Comparison of ENCODE assay signal across 12 cellular contexts in genomic region chr12:56146492-56147460, GRCh38. TPM values are rescaled to one million over a fixed set of nuclear protein-coding genes. Genes with fewer than 3 reads are reported as not detected.
DNase-seq lines count a peak whose midpoint lies in the region; ATAC-seq and TF ChIP-seq lines count a peak whose summit lies in the region.
"Had no signal": no experiment of that assay in that cellular context is flagged by ENCODE, and none has a peak within 500 bp of the region (broad histone marks: within the 10 kb centered on the region; RNA-seq: fewer than 3 reads in every experiment).

No MANE protein-coding gene starts in this region.

- WGBS in body of pancreas, 2 donors = 62 to 65% methylated on average over 13 of the region's 13 CpGs
- 77 to 82% methylated on average over 13 of the region's 13 CpGs for WGBS in thyroid gland, 2 donors
- 85% methylated on average over 13 of the region's 13 CpGs for WGBS in SK-N-SH (ENCODE audit: low lambda C conversion rate)

- H3K36me3 ChIP-seq in body of pancreas (replicated peaks in 1 of 2; ENCODE audit: insufficient read depth in 1 of 2, low read depth in 2 of 2) (peaks cover 0 to 25% of the 10 kb centered on the region in 2 donors), thyroid gland (peaks cover 16 to 28% of the 10 kb centered on the region in 2 donors), SK-N-SH (replicated peaks in 1 of 2; ENCODE audit: control insufficient read depth in 1 of 2, insufficient read depth in 2 of 2, low read length in 1 of 2) (peaks cover 3 to 29% of the 10 kb centered on the region in 2 experiments)

- DNase-seq in activated T-cell treated with anti-CD3 and anti-CD28 coated beads, Interleukin-2, amount 50 U/mL, for 24 hours = no peak
- DNase-seq in activated T-cell treated with anti-CD3 and anti-CD28 coated beads, Interleukin-2, amount 50 U/mL, for 4 hours = no peak
- DNase-seq in body of pancreas (peak in 3 of 4 donors; percentile 31 to 38 (median 37)), left lobe of liver (ENCODE audit: low spot score) (no peak), thyroid gland (no peak), SK-N-SH (no peak), T-helper 1 cell (no peak)
- DNase-seq in natural killer cell treated with Interleukin-12 subunit alpha and Interleukin-12 subunit beta and Interleukin-15 and Interleukin-18, amount 100 ng/mL, for 72 hours (ENCODE audit: low spot score) = no peak
- DNase-seq: activated T-cell treated with anti-CD3 and anti-CD28 coated beads, Interleukin-2, amount 50 U/mL, for 48 hours; naive B cell; RPMI8226; stimulated activated CD4-positive, alpha-beta T cell treated with anti-CD3 and anti-CD28 coated beads, Interleukin-12 subunit alpha, Interleukin-12 subunit beta, amount 100 ng/mL, for 4 hours had no signal

- peak overlapping the region; percentile 6 for H3K27ac Mint-ChIP-seq in activated T-cell treated with anti-CD3 and anti-CD28 coated beads, Interleukin-2, amount 50 U/mL, for 24 hours
- no peak overlapping the region for H3K27ac Mint-ChIP-seq in natural killer cell treated with Interleukin-12 subunit alpha and Interleukin-12 subunit beta and Interleukin-15 and Interleukin-18, amount 100 ng/mL, for 72 hours

- no peaks in the 10 kb centered on the region for H3K9me3 ChIP-seq in body of pancreas
- H3K9me3 ChIP-seq in thyroid gland = no peaks in the 10 kb centered on the region
- H3K9me3 ChIP-seq in SK-N-SH = no peaks in the 10 kb centered on the region

- CTCF ChIA-PET in SK-N-SH (lab: Yijun Ruan, JAX) = no interaction called here

- H3K4me1 ChIP-seq in body of pancreas (peaks cover 24% of the 10 kb centered on the region), thyroid gland (peaks cover 10 to 24% of the 10 kb centered on the region in 2 donors), SK-N-SH (ENCODE audit: control insufficient read depth in 1 of 2, insufficient read depth in 2 of 2, low read depth in 1 of 2, low read length in 1 of 2) (peaks cover 6 to 9% of the 10 kb centered on the region in 2 experiments; a peak in 3 of 4 replicates)

- H3K27ac ChIP-seq in body of pancreas = peak overlapping the region in 3 of 4 donors; percentile 18 to 60 (median 37)
- H3K27ac ChIP-seq in thyroid gland = peak overlapping the region; percentile 16 to 50 (median 37)
- H3K27ac ChIP-seq in SK-N-SH (ENCODE audit: low read depth in 2 of 2, low read length in 1 of 2) = peak overlapping the region in 1 of 2 experiments; percentile 13; a peak in 1 of 4 replicates

- H3F3A ChIP-seq in SK-N-SH (replicated peaks; ENCODE audit: insufficient read depth) = peaks cover 21% of the 10 kb centered on the region

- no peak for TF ChIP-seq RAD21 in SK-N-SH (IDR thresholded peaks at IDR 0.05; ENCODE audit: low read length)

- no peak overlapping the region for H3K9ac ChIP-seq in SK-N-SH

- H3K27me3 Mint-ChIP-seq in activated T-cell treated with anti-CD3 and anti-CD28 coated beads, Interleukin-2, amount 50 U/mL, for 24 hours = no peaks in the 10 kb centered on the region
- no peaks in the 10 kb centered on the region for H3K27me3 Mint-ChIP-seq in activated T-cell treated with anti-CD3 and anti-CD28 coated beads, Interleukin-2, amount 50 U/mL, for 4 hours (ENCODE audit: low read depth)
- no peaks in the 10 kb centered on the region for H3K27me3 Mint-ChIP-seq in natural killer cell treated with Interleukin-12 subunit alpha and Interleukin-12 subunit beta and Interleukin-15 and Interleukin-18, amount 100 ng/mL, for 72 hours
- H3K27me3 Mint-ChIP-seq: naive B cell had no signal

- no peak overlapping the region for H2AFZ ChIP-seq in SK-N-SH (ENCODE audit: low read depth)

- H3K27me3 ChIP-seq in body of pancreas (no peaks in the 10 kb centered on the region), thyroid gland (no peaks in the 10 kb centered on the region), SK-N-SH (ENCODE audit: insufficient read depth) (no peaks in the 10 kb centered on the region)

- no peak overlapping the region for H3K4me2 ChIP-seq in SK-N-SH

- peaks cover 37% of the 10 kb centered on the region for H3K4me1 Mint-ChIP-seq in activated T-cell treated with anti-CD3 and anti-CD28 coated beads, Interleukin-2, amount 50 U/mL, for 24 hours (ENCODE audit: low read depth)
- H3K4me1 Mint-ChIP-seq in activated T-cell treated with anti-CD3 and anti-CD28 coated beads, Interleukin-2, amount 50 U/mL, for 4 hours (ENCODE audit: low read depth) = peaks cover 36% of the 10 kb centered on the region
- H3K4me1 Mint-ChIP-seq in natural killer cell treated with Interleukin-12 subunit alpha and Interleukin-12 subunit beta and Interleukin-15 and Interleukin-18, amount 100 ng/mL, for 72 hours (ENCODE audit: low read depth in 2 of 2) = peaks cover 18 to 19% of the 10 kb centered on the region in 2 donors

- no peaks in the 10 kb centered on the region for H3K9me2 ChIP-seq in SK-N-SH

- H3K9me3 Mint-ChIP-seq in activated T-cell treated with anti-CD3 and anti-CD28 coated beads, Interleukin-2, amount 50 U/mL, for 24 hours = no peaks in the 10 kb centered on the region
- no peaks in the 10 kb centered on the region for H3K9me3 Mint-ChIP-seq in activated T-cell treated with anti-CD3 and anti-CD28 coated beads, Interleukin-2, amount 50 U/mL, for 4 hours
- no peaks in the 10 kb centered on the region for H3K9me3 Mint-ChIP-seq in natural killer cell treated with Interleukin-12 subunit alpha and Interleukin-12 subunit beta and Interleukin-15 and Interleukin-18, amount 100 ng/mL, for 72 hours
- H3K9me3 Mint-ChIP-seq: naive B cell had no signal

- H4K20me1 ChIP-seq in SK-N-SH (ENCODE audit: insufficient read depth) = no peaks in the 10 kb centered on the region

- no peak overlapping the region for H3K4me3 Mint-ChIP-seq in activated T-cell treated with anti-CD3 and anti-CD28 coated beads, Interleukin-2, amount 50 U/mL, for 24 hours
- H3K4me3 Mint-ChIP-seq in activated T-cell treated with anti-CD3 and anti-CD28 coated beads, Interleukin-2, amount 50 U/mL, for 4 hours = no peak overlapping the region
- no peak overlapping the region for H3K4me3 Mint-ChIP-seq in natural killer cell treated with Interleukin-12 subunit alpha and Interleukin-12 subunit beta and Interleukin-15 and Interleukin-18, amount 100 ng/mL, for 72 hours
- H3K4me3 Mint-ChIP-seq: naive B cell had no signal

- H3K79me2 ChIP-seq in SK-N-SH (ENCODE audit: insufficient read depth) = no peaks in the 10 kb centered on the region

- intact Hi-C loops in body of pancreas (cut with DNase I) (no loop called here), thyroid gland (cut with DNase I) (no loop called here)

- no peak for ATAC-seq in activated T-cell treated with anti-CD3 and anti-CD28 coated beads, Interleukin-2, amount 50 U/mL, for 4 hours
- ATAC-seq in body of pancreas (peak; percentile 25), left lobe of liver (peak; percentile 9)
- ATAC-seq in natural killer cell treated with Interleukin-12 subunit alpha and Interleukin-12 subunit beta and Interleukin-15 and Interleukin-18, amount 100 ng/mL, for 72 hours = no peak

- no peak overlapping the region for H3K4me3 ChIP-seq in body of pancreas
- no peak overlapping the region for H3K4me3 ChIP-seq in thyroid gland (replicated peaks in 1 of 3)
- no peak overlapping the region for H3K4me3 ChIP-seq in SK-N-SH (ENCODE audit: low read depth in 2 of 2, low read length in 1 of 2)

- TF ChIP-seq CTCF in body of pancreas (IDR thresholded peaks at IDR 0.05) (no peak), thyroid gland (IDR thresholded peaks at IDR 0.05) (no peak), SK-N-SH (IDR thresholded peaks at IDR 0.05) (no peak)

- POLR2A ChIA-PET in SK-N-SH (lab: Yijun Ruan, JAX) = interaction anchor here (0.6 to 1.1 kb wide), 3 partner anchors 19 to 26 kb away, joined by 3 to 4 read pairs (median 3); partner anchors contain the start of gene ESYT1

- TF ChIP-seq POLR2A in body of pancreas (IDR thresholded peaks at IDR 0.05) (peak in 1 of 3 donors; percentile 7), thyroid gland (IDR thresholded peaks at IDR 0.05) (no peak)

- TF ChIP-seq EP300 in SK-N-SH (IDR thresholded peaks at IDR 0.05; ENCODE audit: borderline replicate concordance in 1 of 2, low read depth in 1 of 2, low read length in 1 of 2) = no peak

- peaks cover 43% of the 10 kb centered on the region for H3K36me3 Mint-ChIP-seq in activated T-cell treated with anti-CD3 and anti-CD28 coated beads, Interleukin-2, amount 50 U/mL, for 24 hours (ENCODE audit: low read depth)
- peaks cover 26% of the 10 kb centered on the region for H3K36me3 Mint-ChIP-seq in activated T-cell treated with anti-CD3 and anti-CD28 coated beads, Interleukin-2, amount 50 U/mL, for 4 hours (ENCODE audit: insufficient read depth)
- peaks cover 7% of the 10 kb centered on the region for H3K36me3 Mint-ChIP-seq in natural killer cell treated with Interleukin-12 subunit alpha and Interleukin-12 subunit beta and Interleukin-15 and Interleukin-18, amount 100 ng/mL, for 72 hours

RNA-seq across cellular contexts. Expression of gene MYL6B, which starts 5.6 kb away (rescaled TPM):
- total RNA-seq in activated T-cell treated with anti-CD3 and anti-CD28 coated beads, Interleukin-2, amount 50 U/mL, for 4 hours = 10 to 100 TPM; 30.3 to 34.5 (median 30.8) TPM
- total RNA-seq in body of pancreas (10 to 100 TPM in 1 of 2 donors, 1 to 10 TPM in 1; 7.5 to 24.1 TPM), left lobe of liver (6.5 TPM), thyroid gland (100 to 1,000 TPM in 1 of 4 donors, 10 to 100 TPM in 3; 33.4 to 115 (median 48.1) TPM)
- polyA plus RNA-seq in SK-N-SH (2012; rRNA removed) = 203 and 234 TPM in 2 replicates
- polyA plus RNA-seq in SK-N-SH (2012; cell fraction: cytosol; rRNA removed) = 217 and 220 TPM in 2 replicates
- 99.3 and 133 TPM in 2 replicates for polyA plus RNA-seq in SK-N-SH (2012; cell fraction: nucleus; rRNA removed)
- total RNA-seq in natural killer cell treated with Interleukin-12 subunit alpha and Interleukin-12 subunit beta and Interleukin-15 and Interleukin-18, amount 100 ng/mL, for 72 hours = 10 to 100 TPM; 32.0 to 65.5 TPM

RNA-seq across cellular contexts. Expression of gene MYL6, which starts 11.4 kb away (rescaled TPM):
- total RNA-seq in activated T-cell treated with anti-CD3 and anti-CD28 coated beads, Interleukin-2, amount 50 U/mL, for 4 hours = 100 to 1,000 TPM; 684 to 725 (median 686) TPM
- total RNA-seq in body of pancreas (1,000 to 10,000 TPM in 1 of 2 donors, 100 to 1,000 TPM in 1; 838 to 1,110 TPM), left lobe of liver (376 TPM), thyroid gland (1,000 to 10,000 TPM; 1,110 to 2,359 (median 1,915) TPM)
- polyA plus RNA-seq in SK-N-SH (2012; rRNA removed) = 4,697 and 4,711 TPM in 2 replicates
- 5,071 and 5,786 TPM in 2 replicates for polyA plus RNA-seq in SK-N-SH (2012; cell fraction: cytosol; rRNA removed)
- polyA plus RNA-seq in SK-N-SH (2012; cell fraction: nucleus; rRNA removed) = 2,747 and 3,220 TPM in 2 replicates
- 1,000 to 10,000 TPM; 1,441 to 1,555 TPM for total RNA-seq in natural killer cell treated with Interleukin-12 subunit alpha and Interleukin-12 subunit beta and Interleukin-15 and Interleukin-18, amount 100 ng/mL, for 72 hours

RNA-seq across cellular contexts. Expression of gene ESYT1, which starts 18.7 kb away (rescaled TPM):
- total RNA-seq in activated T-cell treated with anti-CD3 and anti-CD28 coated beads, Interleukin-2, amount 50 U/mL, for 4 hours = 100 to 1,000 TPM in 2 of 3 donors, 10 to 100 TPM in 1; 95.9 to 113 (median 106) TPM
- total RNA-seq in body of pancreas (100 to 1,000 TPM in 1 of 2 donors, 10 to 100 TPM in 1; 43.3 to 182 TPM), left lobe of liver (62.2 TPM), thyroid gland (10 to 100 TPM; 60.6 to 84.7 (median 68.7) TPM)
- 132 and 143 TPM in 2 replicates for polyA plus RNA-seq in SK-N-SH (2012; rRNA removed)
- polyA plus RNA-seq in SK-N-SH (2012; cell fraction: cytosol; rRNA removed) = 76.6 and 100 TPM in 2 replicates
- 203 and 237 TPM in 2 replicates for polyA plus RNA-seq in SK-N-SH (2012; cell fraction: nucleus; rRNA removed)
- total RNA-seq in natural killer cell treated with Interleukin-12 subunit alpha and Interleukin-12 subunit beta and Interleukin-15 and Interleukin-18, amount 100 ng/mL, for 72 hours = 100 to 1,000 TPM in 1 of 2 donors, 10 to 100 TPM in 1; 89.3 to 120 TPM

RNA-seq across cellular contexts. Expression of gene ZC3H10, which starts 28.7 kb away (rescaled TPM):
- 1 to 10 TPM; 7.4 to 8.3 (median 8.2) TPM for total RNA-seq in activated T-cell treated with anti-CD3 and anti-CD28 coated beads, Interleukin-2, amount 50 U/mL, for 4 hours
- total RNA-seq in body of pancreas (10 to 100 TPM in 1 of 2 donors, under 1 TPM in 1; 0.99 to 11.2 TPM), left lobe of liver (4.6 TPM), thyroid gland (1 to 10 TPM; 4.7 to 7.7 (median 5.6) TPM)
- polyA plus RNA-seq in SK-N-SH (2012; rRNA removed) = 1.9 and 2.0 TPM in 2 replicates
- 1.1 and 1.3 TPM in 2 replicates for polyA plus RNA-seq in SK-N-SH (2012; cell fraction: cytosol; rRNA removed)
- 4.3 and 4.4 TPM in 2 replicates for polyA plus RNA-seq in SK-N-SH (2012; cell fraction: nucleus; rRNA removed)
- total RNA-seq in natural killer cell treated with Interleukin-12 subunit alpha and Interleukin-12 subunit beta and Interleukin-15 and Interleukin-18, amount 100 ng/mL, for 72 hours = 10 to 100 TPM; 11.4 to 14.9 TPM

RNA-seq across cellular contexts. Expression of gene RPL41, which starts 30.3 kb away (rescaled TPM):
- 1,000 to 10,000 TPM; 3,827 to 4,080 (median 3,837) TPM for total RNA-seq in activated T-cell treated with anti-CD3 and anti-CD28 coated beads, Interleukin-2, amount 50 U/mL, for 4 hours
- 1,000 to 10,000 TPM; 1,174 to 2,214 TPM for total RNA-seq in body of pancreas
- 1,359 TPM for total RNA-seq in left lobe of liver
- 1,000 to 10,000 TPM; 1,344 to 2,817 (median 2,330) TPM for total RNA-seq in thyroid gland
- 11,334 and 12,464 TPM in 2 replicates for polyA plus RNA-seq in SK-N-SH (2012; rRNA removed)
- polyA plus RNA-seq in SK-N-SH (2012; cell fraction: cytosol; rRNA removed) = 13,670 and 22,985 TPM in 2 replicates
- 3,083 and 6,187 TPM in 2 replicates for polyA plus RNA-seq in SK-N-SH (2012; cell fraction: nucleus; rRNA removed)
- total RNA-seq in natural killer cell treated with Interleukin-12 subunit alpha and Interleukin-12 subunit beta and Interleukin-15 and Interleukin-18, amount 100 ng/mL, for 72 hours = 1,000 to 10,000 TPM; 2,363 to 2,700 TPM

Comparison
In these comparisons a context has a peak if more than half of its experiments do, and no peak if none do; other contexts are left out.
1. DNase-seq: peak in body of pancreas (3 of 4); none in activated T-cell treated with anti-CD3 and anti-CD28 coated beads, Interleukin-2, amount 50 U/mL, for 24 hours (single experiment), activated T-cell treated with anti-CD3 and anti-CD28 coated beads, Interleukin-2, amount 50 U/mL, for 4 hours (single experiment), left lobe of liver (single experiment), thyroid gland (0 of 2), SK-N-SH (single experiment), natural killer cell treated with Interleukin-12 subunit alpha and Interleukin-12 subunit beta and Interleukin-15 and Interleukin-18, amount 100 ng/mL, for 72 hours (single experiment) and T-helper 1 cell (0 of 5).
2. ATAC-seq: peak in body of pancreas (single experiment) and left lobe of liver (single experiment); none in activated T-cell treated with anti-CD3 and anti-CD28 coated beads, Interleukin-2, amount 50 U/mL, for 4 hours (0 of 2) and natural killer cell treated with Interleukin-12 subunit alpha and Interleukin-12 subunit beta and Interleukin-15 and Interleukin-18, amount 100 ng/mL, for 72 hours (0 of 2).